11 cellular contexts compared by ENCODE assay signal in genomic region chr1:9767964-9768668, GRCh38. TPM values are rescaled to one million over a fixed set of nuclear protein-coding genes. Genes with fewer than 3 reads are reported as not detected.
A peak's percentile ranks its signal among the peaks of the same experiment; 100 is the strongest.
DNase-seq lines count a peak whose midpoint lies in the region; TF ChIP-seq lines count a peak whose summit lies in the region.
"Had no signal": no experiment of that assay in that cellular context is flagged by ENCODE, and none has a peak within 500 bp of the region (broad histone marks: within the 10 kb centered on the region; RNA-seq: fewer than 3 reads in every experiment).

No MANE protein-coding gene starts in this region.

- H3K9me3 ChIP-seq in SU-DHL-6 (ENCODE audit: insufficient read depth, low read length) (no peaks in the 10 kb centered on the region), testis (no peaks in the 10 kb centered on the region)
- H3K9me3 ChIP-seq in effector memory CD4-positive, alpha-beta T cell (ENCODE audit: control insufficient read depth, low read length): no peaks in the 10 kb centered on the region

- intact Hi-C loops in testis (cut with DNase I; ENCODE audit: low total_unique reads): no loop called here

- no peak overlapping the region for H2AFZ ChIP-seq in SU-DHL-6 (ENCODE audit: low read depth, low read length, severe bottlenecking)

- no peak for TF ChIP-seq CTCF in SU-DHL-6 (IDR thresholded peaks at IDR 0.05; ENCODE audit: insufficient read depth, low read length, poor library complexity, severe bottlenecking)
- TF ChIP-seq CTCF in testis (IDR thresholded peaks at IDR 0.05): no peak

- H3K79me2 ChIP-seq in SU-DHL-6 (ENCODE audit: insufficient read depth, low read length): peaks cover 89% of the 10 kb centered on the region

- H3F3A ChIP-seq in SU-DHL-6 (ENCODE audit: insufficient read depth): peaks cover 16% of the 10 kb centered on the region

- 86 to 93% methylated on average over 8 to 23 of the region's 24 CpGs for WGBS in testis, 2 donors

- TF ChIP-seq POLR2A in testis (IDR thresholded peaks at IDR 0.05): no peak

- H3K9ac ChIP-seq in SU-DHL-6 (ENCODE audit: low read length): no peak overlapping the region

- H3K36me3 ChIP-seq in SU-DHL-6 (ENCODE audit: low read length) (peaks cover 15% of the 10 kb centered on the region; the same call in 1 of the 2 replicates), testis (ENCODE audit: low read depth, missing control alignments) (no peaks in the 10 kb centered on the region)
- peaks cover 9% of the 10 kb centered on the region for H3K36me3 ChIP-seq in effector memory CD4-positive, alpha-beta T cell (ENCODE audit: control insufficient read depth, insufficient read depth, low read length)

- H3K4me1 ChIP-seq in effector memory CD4-positive, alpha-beta T cell (ENCODE audit: control insufficient read depth, insufficient read depth, low read length, poor library complexity, severe bottlenecking): no peaks in the 10 kb centered on the region
- H3K4me1 ChIP-seq in testis: no peaks in the 10 kb centered on the region

- H3K27ac ChIP-seq in SU-DHL-6 (ENCODE audit: low read depth, low read length): 0 out of 2 replicates have a peak overlapping the region, but pooled peaks have one; percentile 28
- no peak overlapping the region for H3K27ac ChIP-seq in effector memory CD4-positive, alpha-beta T cell (ENCODE audit: insufficient read depth, low read length, poor library complexity, severe bottlenecking)
- H3K27ac ChIP-seq in testis: no peak overlapping the region

- peaks cover 10% of the 10 kb centered on the region for H4K20me1 ChIP-seq in SU-DHL-6 (ENCODE audit: low read depth, low read length)

- H3K4me2 ChIP-seq in SU-DHL-6 (ENCODE audit: low read depth, low read length, poor library complexity, severe bottlenecking): no peak overlapping the region
- H3K4me2 ChIP-seq: smooth muscle cell had no signal

- H3K4me3 ChIP-seq in SU-DHL-6 (ENCODE audit: insufficient read depth, low read length, poor library complexity, severe bottlenecking) (no peak overlapping the region), testis (no peak overlapping the region)
- H3K4me3 ChIP-seq in effector memory CD4-positive, alpha-beta T cell (ENCODE audit: insufficient read depth, low read depth, low read length, poor library complexity, severe bottlenecking): no peak overlapping the region
- H3K4me3 ChIP-seq: smooth muscle cell had no signal

- H3K27me3 ChIP-seq in SU-DHL-6 (ENCODE audit: low read length) (no peaks in the 10 kb centered on the region), testis (no peaks in the 10 kb centered on the region)
- no peaks in the 10 kb centered on the region for H3K27me3 ChIP-seq in effector memory CD4-positive, alpha-beta T cell (replicated peaks; ENCODE audit: control insufficient read depth, insufficient read depth, low read length, poor library complexity, severe bottlenecking)

- H3K9me2 ChIP-seq in SU-DHL-6 (replicated peaks; ENCODE audit: insufficient read depth, low read length): no peaks in the 10 kb centered on the region

- peak in 2 of 3 donors; percentile 2 to 20 for DNase-seq in stimulated activated CD4-positive, alpha-beta T cell treated with anti-CD3 and anti-CD28 coated beads, Interleukin-12 subunit alpha, Interleukin-12 subunit beta, amount 100 ng/mL, for 48 hours (ENCODE audit: low read depth in 2 of 3, low spot score in 1 of 3)
- no peak for DNase-seq in stimulated activated CD4-positive, alpha-beta T cell treated with anti-CD3 and anti-CD28 coated beads, Interleukin-4, amount 100 ng/mL, for 4 hours
- peak in 2 of 3 donors; percentile 4 to 11 for DNase-seq in effector memory CD4-positive, alpha-beta T cell
- DNase-seq in testis (peak; percentile 17), UCSD-AML1 (lab: John Stamatoyannopoulos, UW; ENCODE audit: unreplicated experiment) (no peak), MV-4-11 (lab: John Stamatoyannopoulos, UW) (no peak), NCI-H1092 treated with DMSO at 0.1 percent for 48 hours (lab: John Stamatoyannopoulos, UW) (no peak)
- DNase-seq: NCI-H1930, RPMI8226 had no signal

RNA-seq across cellular contexts. Expression of gene CLSTN1, which starts 55.6 kb away (rescaled TPM):
- total RNA-seq in testis: 10 to 100 TPM; 52.6 to 70.2 TPM
- polyA plus RNA-seq in testis (ENCODE audit: insufficient read depth, low read depth, low replicate concordance): 60.4 TPM

Comparison
In these comparisons a context has a peak if more than half of its experiments do, and no peak if none do; other contexts are left out.
1. DNase-seq: peak in stimulated activated CD4-positive, alpha-beta T cell treated with anti-CD3 and anti-CD28 coated beads, Interleukin-12 subunit alpha, Interleukin-12 subunit beta, amount 100 ng/mL, for 48 hours (2 of 3), effector memory CD4-positive, alpha-beta T cell (2 of 3) and testis (single experiment); none in stimulated activated CD4-positive, alpha-beta T cell treated with anti-CD3 and anti-CD28 coated beads, Interleukin-4, amount 100 ng/mL, for 4 hours (0 of 2), UCSD-AML1 (single experiment), MV-4-11 (single experiment) and NCI-H1092 treated with DMSO at 0.1 percent for 48 hours (single experiment).